In genomic region chr16:5761592-5761991, GRCh38 we compare ENCODE assay signal across 4 cellular contexts.
TF ChIP-seq lines count a peak whose summit lies in the region.

No MANE protein-coding gene starts in this region.

TF ChIP-seq in HepG2, 621 proteins besides CTCF, POLR2A, EP300 and RAD21:
- TF ChIP-seq HOMEZ (CRISPR knock-in tag; IDR thresholded peaks at IDR 0.05; ENCODE audit: low read depth) (no peak), MAFF (IDR thresholded peaks at IDR 0.05; ENCODE audit: low read depth, low read length) (peak; percentile 66), MAFK (conservative IDR thresholded peaks at IDR 0.05 in 1 of 2, IDR thresholded peaks at IDR 0.05 in 1 of 2; ENCODE audit: low read length in 2 of 2) (peak in 1 of 2 experiments; percentile 77; a peak in 3 of 4 replicates), MAZ (IDR thresholded peaks at IDR 0.05; ENCODE audit: borderline replicate concordance, low read depth, low read length) (no peak), MAZ (CRISPR knock-in tag; IDR thresholded peaks at IDR 0.05; ENCODE audit: low read depth) (no peak)

TF ChIP-seq in A549, 52 proteins besides CTCF, POLR2A, EP300 and RAD21:
- TF ChIP-seq E2F6 (IDR thresholded peaks at IDR 0.05; ENCODE audit: borderline replicate concordance, low read depth), result no peak
- TF ChIP-seq MAFK (IDR thresholded peaks at IDR 0.05; ENCODE audit: partially characterized antibody), result peak; percentile 27
- TF ChIP-seq MAX (IDR thresholded peaks at IDR 0.05), result no peak
- no peak for TF ChIP-seq HMGXB4 (CRISPR knock-in tag; IDR thresholded peaks at IDR 0.05; ENCODE audit: borderline replicate concordance)

TF ChIP-seq in IMR-90, 13 proteins besides CTCF, POLR2A, EP300 and RAD21:
- TF ChIP-seq MAFK (IDR thresholded peaks at IDR 0.05; ENCODE audit: low read depth, low read length) (0 out of 2 replicates have a peak, but pooled peaks have one; percentile 18), CEBPB (IDR thresholded peaks at IDR 0.05; ENCODE audit: low read depth, low read length) (no peak)

TF ChIP-seq in K562, 482 proteins besides CTCF, POLR2A, EP300 and RAD21:
- TF ChIP-seq CREB3 (tag; conservative IDR thresholded peaks at IDR 0.05; ENCODE audit: low read depth), result no peak
- TF ChIP-seq ZNF316 (IDR thresholded peaks at IDR 0.05), result 0 out of 2 replicates have a peak, but pooled peaks have one; percentile 4
